In the genomic region with DNA sequence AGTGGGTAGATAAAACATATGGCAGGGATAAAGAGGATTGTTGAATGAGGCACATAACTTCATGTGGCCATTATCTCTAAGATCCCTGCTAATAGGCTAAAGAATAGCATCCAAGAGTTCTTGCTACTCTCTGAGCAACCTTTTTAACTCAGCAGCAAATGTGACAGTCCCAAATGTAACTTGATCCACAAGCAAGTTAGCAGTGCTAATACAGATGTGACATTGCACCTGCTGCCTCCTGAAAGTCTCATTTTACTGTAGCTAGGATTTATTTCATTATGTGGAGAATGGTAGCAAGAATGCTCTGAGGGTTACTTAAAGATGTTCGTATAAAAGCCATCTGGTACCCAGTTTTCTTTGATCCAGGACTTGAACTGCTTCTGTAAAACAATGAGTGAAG, we compare ENCODE assay signal across 20 cellular contexts. TPM values are rescaled to one million over a fixed set of nuclear protein-coding genes. Genes with fewer than 3 reads are reported as not detected.
"Had no signal": no experiment of that assay in that cellular context is flagged by ENCODE, and none has a peak within 500 bp of the region (broad histone marks: within the 10 kb centered on the region; RNA-seq: fewer than 3 reads in every experiment).

No MANE protein-coding gene starts in this region.

- H3K36me3 ChIP-seq: left ventricle myocardium inferior, right atrium auricular region had no signal

- DNase-seq: activated CD4-positive, alpha-beta T cell treated with anti-CD3 and anti-CD28 coated beads, Interleukin-2, amount 10 ng/mL, durations not matched to agents 24 days and 14 days; activated CD4-positive, CD25-positive, alpha-beta regulatory T cell; activated naive CD8-positive, alpha-beta T cell treated with anti-CD3 and anti-CD28 coated beads for 36 hours; amygdala; body of pancreas; caudate nucleus; cortex of kidney; effector CD8-positive, alpha-beta T cell; foreskin fibroblast; hypothalamus; kidney; left ventricle myocardium inferior; stimulated activated CD4-positive, alpha-beta T cell treated with anti-CD3 and anti-CD28 coated beads, Interleukin-2, amount 100 ng/mL, for 48 hours had no signal

- H3K4me1 Mint-ChIP-seq: activated CD4-positive, alpha-beta T cell treated with anti-CD3 and anti-CD28 coated beads, Interleukin-2, amount 10 ng/mL, durations not matched to agents 24 days and 14 days; activated naive CD8-positive, alpha-beta T cell treated with anti-CD3 and anti-CD28 coated beads for 36 hours; stimulated activated memory B cell treated with anti-CD40 and anti-IgM and Interleukin-4, amounts not matched to agents 10 μg/mL and 1 μg/mL and 100 μg/mL, for 72 hours had no signal

- H3K27me3 Mint-ChIP-seq: activated CD4-positive, alpha-beta T cell treated with anti-CD3 and anti-CD28 coated beads, Interleukin-2, amount 10 ng/mL, durations not matched to agents 24 days and 14 days; activated naive CD8-positive, alpha-beta T cell treated with anti-CD3 and anti-CD28 coated beads for 36 hours; progenitor cell of endocrine pancreas; stimulated activated memory B cell treated with anti-CD40 and anti-IgM and Interleukin-4, amounts not matched to agents 10 μg/mL and 1 μg/mL and 100 μg/mL, for 72 hours had no signal

- H3K4me1 ChIP-seq: body of pancreas, left ventricle myocardium inferior, right atrium auricular region had no signal

- H3K9me3 Mint-ChIP-seq: nephron had no signal

- H3K4me3 Mint-ChIP-seq: activated CD4-positive, alpha-beta T cell treated with anti-CD3 and anti-CD28 coated beads, Interleukin-2, amount 10 ng/mL, durations not matched to agents 24 days and 14 days; activated naive CD8-positive, alpha-beta T cell treated with anti-CD3 and anti-CD28 coated beads for 36 hours; activated T-helper 1 cell treated with anti-CD3 and anti-CD28 coated beads, Interleukin-12 subunit alpha, Interleukin-12 subunit beta, Interleukin-2, Interleukin-4 antibody, amounts not matched to agents 30 ng/mL and 10 ng/mL and 1 ng/mL, durations not matched to agents 14 hours and 24 hours and 36 hours; nephron; stimulated activated memory B cell treated with anti-CD40 and anti-IgM and Interleukin-4, amounts not matched to agents 10 μg/mL and 1 μg/mL and 100 μg/mL, for 72 hours had no signal

- H3K27me3 ChIP-seq: body of pancreas, right atrium auricular region had no signal

- H3K9me3 ChIP-seq: body of pancreas, left ventricle myocardium inferior, right atrium auricular region had no signal

- H3K27ac ChIP-seq: body of pancreas, left ventricle myocardium inferior, right atrium auricular region had no signal

- H3K4me3 ChIP-seq: body of pancreas, left ventricle myocardium inferior, right atrium auricular region had no signal

- H3K27ac Mint-ChIP-seq: activated CD4-positive, alpha-beta T cell treated with anti-CD3 and anti-CD28 coated beads, Interleukin-2, amount 10 ng/mL, durations not matched to agents 24 days and 14 days; activated naive CD8-positive, alpha-beta T cell treated with anti-CD3 and anti-CD28 coated beads for 36 hours; activated T-helper 1 cell treated with anti-CD3 and anti-CD28 coated beads, Interleukin-12 subunit alpha, Interleukin-12 subunit beta, Interleukin-2, Interleukin-4 antibody, amounts not matched to agents 30 ng/mL and 10 ng/mL and 1 ng/mL, durations not matched to agents 14 hours and 24 hours and 36 hours; progenitor cell of endocrine pancreas; stimulated activated memory B cell treated with anti-CD40 and anti-IgM and Interleukin-4, amounts not matched to agents 10 μg/mL and 1 μg/mL and 100 μg/mL, for 72 hours had no signal

- H3K36me3 Mint-ChIP-seq: activated naive CD8-positive, alpha-beta T cell treated with anti-CD3 and anti-CD28 coated beads for 36 hours; stimulated activated memory B cell treated with anti-CD40 and anti-IgM and Interleukin-4, amounts not matched to agents 10 μg/mL and 1 μg/mL and 100 μg/mL, for 72 hours had no signal

RNA-seq across cellular contexts. Expression of a gene that starts 45.9 kb away (rescaled TPM):
- total RNA-seq: activated CD4-positive, alpha-beta T cell treated with anti-CD3 and anti-CD28 coated beads, Interleukin-2, amount 10 ng/mL, durations not matched to agents 24 days and 14 days; activated CD8-positive, alpha-beta memory T cell treated with anti-CD3 and anti-CD28 coated beads for 36 hours; activated naive CD8-positive, alpha-beta T cell treated with anti-CD3 and anti-CD28 coated beads for 36 hours; activated T-helper 1 cell treated with anti-CD3 and anti-CD28 coated beads, Interleukin-12 subunit alpha, Interleukin-12 subunit beta, Interleukin-2, Interleukin-4 antibody, amounts not matched to agents 30 ng/mL and 10 ng/mL and 1 ng/mL, durations not matched to agents 14 hours and 24 hours and 36 hours; left ventricle myocardium inferior; omental fat pad had no signal
